2 cellular contexts compared by ENCODE assay signal in genomic region chr14:92945959-92946846, GRCh38.
TF ChIP-seq lines count a peak whose summit lies in the region.

No MANE protein-coding gene starts in this region.

TF ChIP-seq in HEK293, 187 proteins besides CTCF, POLR2A, EP300 and RAD21 (continued from another document and continues in another):
- peak; percentile 7; the same call in 1 of the 2 replicates for TF ChIP-seq INSM2 (tag by site-specific recombination; IDR thresholded peaks at IDR 0.05)
- no peak for TF ChIP-seq ZNF416 (tag by site-specific recombination; IDR thresholded peaks at IDR 0.05)
- peak; percentile 92; the same call in 1 of the 2 replicates for TF ChIP-seq KLF17 (tag by site-specific recombination; IDR thresholded peaks at IDR 0.05)
- TF ChIP-seq SP7 (tag by site-specific recombination; IDR thresholded peaks at IDR 0.05), result no peak
- no peak for TF ChIP-seq GFI1B (tag by site-specific recombination; IDR thresholded peaks at IDR 0.05)
- no peak for TF ChIP-seq ZBTB20 (tag by site-specific recombination; IDR thresholded peaks at IDR 0.05)
- TF ChIP-seq TSHZ1 (tag by site-specific recombination; IDR thresholded peaks at IDR 0.05; ENCODE audit: borderline replicate concordance), result no peak
- no peak for TF ChIP-seq ZNF555 (tag by site-specific recombination; conservative IDR thresholded peaks at IDR 0.05)
- no peak for TF ChIP-seq ZBTB1 (tag by site-specific recombination; IDR thresholded peaks at IDR 0.05)
- TF ChIP-seq KLF10 (tag by site-specific recombination; IDR thresholded peaks at IDR 0.05), result peak; percentile 93
- TF ChIP-seq ZBTB11 (tag by site-specific recombination; conservative IDR thresholded peaks at IDR 0.05; ENCODE audit: low read depth), result no peak
- TF ChIP-seq ZIC2 (tag by site-specific recombination; IDR thresholded peaks at IDR 0.05), result 0 out of 2 replicates have a peak, but pooled peaks have one; percentile 24
- TF ChIP-seq ZNF112 (tag by site-specific recombination; IDR thresholded peaks at IDR 0.05), result no peak
- TF ChIP-seq ZNF768 (tag by site-specific recombination; IDR thresholded peaks at IDR 0.05), result peak; percentile 91
- peak; percentile 84 for TF ChIP-seq ZEB2 (tag by site-specific recombination; IDR thresholded peaks at IDR 0.05)
- TF ChIP-seq ZNF629 (tag by site-specific recombination; IDR thresholded peaks at IDR 0.05), result peak; percentile 91
- peak; percentile 96 for TF ChIP-seq KLF1 (tag by site-specific recombination; IDR thresholded peaks at IDR 0.05)
- no peak for TF ChIP-seq ZNF830 (tag by site-specific recombination; IDR thresholded peaks at IDR 0.05; ENCODE audit: low read depth)

TF ChIP-seq in SK-N-SH treated with all-trans-retinoic acid at 6 μM for 48 hours, 23 proteins besides CTCF, POLR2A, EP300 and RAD21 (continued from another document):
- no peak for TF ChIP-seq TSHZ2 (CRISPR knock-in tag; IDR thresholded peaks at IDR 0.05)
- TF ChIP-seq POU6F1 (CRISPR knock-in tag; IDR thresholded peaks at IDR 0.05; ENCODE audit: borderline replicate concordance, low read depth), result no peak
